In genomic region chr13:82344867-82345266, GRCh38 we compare ENCODE assay signal across 17 cellular contexts.
"Had no signal": no experiment of that assay in that cellular context is flagged by ENCODE, and none has a peak within 500 bp of the region (broad histone marks: within the 10 kb centered on the region; RNA-seq: fewer than 3 reads in every experiment).

No MANE protein-coding gene starts in this region.

- H3K27ac ChIP-seq: KMS-11 had no signal

- ATAC-seq: HepG2, K562 had no signal

- H3K4me3 Mint-ChIP-seq: IgD-negative memory B cell had no signal

- H3K27ac Mint-ChIP-seq: IgD-negative memory B cell had no signal

- H3K4me1 Mint-ChIP-seq: IgD-negative memory B cell had no signal

- DNase-seq: Kasumi-1, MV-4-11, NCI-H1092, NCI-H1105 treated with DMSO at 0.1 percent for 48 hours, NCI-H146, NCI-H1694 treated with DMSO at 0.1 percent for 48 hours, NCI-H1930, NCI-H2107, NCI-H2227 treated with DMSO at 0.1 percent for 48 hours, NCI-H524, NCI-H774, Right ventricle myocardium superior, RPMI8226 had no signal

- H3K4me3 ChIP-seq: K562 had no signal

- H3K27me3 Mint-ChIP-seq: IgD-negative memory B cell had no signal

- H3K36me3 Mint-ChIP-seq: IgD-negative memory B cell had no signal
